ENCODE assay signal across 13 cellular contexts in genomic region chr1:64892576-64893573, GRCh38.
A peak's percentile ranks its signal among the peaks of the same experiment; 100 is the strongest.
DNase-seq lines count a peak whose midpoint lies in the region; ATAC-seq and TF ChIP-seq lines count a peak whose summit lies in the region.
"Had no signal": no experiment of that assay in that cellular context is flagged by ENCODE, and none has a peak within 500 bp of the region (broad histone marks: within the 10 kb centered on the region; RNA-seq: fewer than 3 reads in every experiment).

No MANE protein-coding gene starts in this region.

- 53 to 65% (median 58%) methylated on average over 5 of the region's 5 CpGs for WGBS in spleen, 5 donors

- intact Hi-C loops in dendritic cell treated with granulocyte-macrophage colony-stimulating factor and Interleukin-4, amounts not matched to agents 40 ng/mL and 50 ng/mL, for 4 days (cut with micrococcal nuclease), result no loop called here
- intact Hi-C loops in spleen (cut with DNase I; ENCODE audit: low total_unique reads), result no loop called here

- DNase-seq in CD8-positive, alpha-beta memory T cell, result no peak
- DNase-seq in HCEC 1CT, result peak; percentile 9
- DNase-seq in natural killer cell treated with Interleukin-12 subunit alpha and Interleukin-12 subunit beta and Interleukin-15 and Interleukin-18, amount 100 ng/mL, for 72 hours (ENCODE audit: low spot score), result no peak
- DNase-seq in NCI-H1105 (lab: John Stamatoyannopoulos, UW), result no peak
- no peak for DNase-seq in spleen
- no peak for DNase-seq in stimulated activated CD4-positive, alpha-beta T cell treated with anti-CD3 and anti-CD28 coated beads, Interleukin-4, amount 100 ng/mL, for 4 hours
- DNase-seq: Calu3, erythroblast, PC-3, T-helper 9 cell had no signal

- H3K4me1 Mint-ChIP-seq in CD8-positive, alpha-beta memory T cell, result peaks cover 94 to 99% (median 97%) of the 10 kb centered on the region in 3 donors
- H3K4me1 Mint-ChIP-seq in dendritic cell treated with granulocyte-macrophage colony-stimulating factor and Interleukin-4, amounts not matched to agents 40 ng/mL and 50 ng/mL, for 4 days (ENCODE audit: low read depth), result peaks cover 66% of the 10 kb centered on the region
- H3K4me1 Mint-ChIP-seq in natural killer cell treated with Interleukin-12 subunit alpha and Interleukin-12 subunit beta and Interleukin-15 and Interleukin-18, amount 100 ng/mL, for 72 hours (ENCODE audit: low read depth in 2 of 2), result peaks cover 76 to 94% of the 10 kb centered on the region in 2 donors

- H3K4me3 Mint-ChIP-seq in CD8-positive, alpha-beta memory T cell, result peak overlapping the region in 6 of 7 donors; percentile 11 to 84 (median 64)
- no peak overlapping the region for H3K4me3 Mint-ChIP-seq in dendritic cell treated with granulocyte-macrophage colony-stimulating factor and Interleukin-4, amounts not matched to agents 40 ng/mL and 50 ng/mL, for 4 days
- H3K4me3 Mint-ChIP-seq in natural killer cell treated with Interleukin-12 subunit alpha and Interleukin-12 subunit beta and Interleukin-15 and Interleukin-18, amount 100 ng/mL, for 72 hours, result peak overlapping the region; percentile 72

- POLR2A ChIA-PET in CD8-positive, alpha-beta memory T cell (lab: Charles Lee), result interaction anchor here (1.4 kb wide), 1 partner anchor 73 kb away, joined by 3 read pairs; no protein-coding TSS in a partner anchor

- no peaks in the 10 kb centered on the region for H3K9me3 Mint-ChIP-seq in CD8-positive, alpha-beta memory T cell
- no peaks in the 10 kb centered on the region for H3K9me3 Mint-ChIP-seq in dendritic cell treated with granulocyte-macrophage colony-stimulating factor and Interleukin-4, amounts not matched to agents 40 ng/mL and 50 ng/mL, for 4 days
- peaks cover 3% of the 10 kb centered on the region for H3K9me3 Mint-ChIP-seq in natural killer cell treated with Interleukin-12 subunit alpha and Interleukin-12 subunit beta and Interleukin-15 and Interleukin-18, amount 100 ng/mL, for 72 hours

- H3K27me3 ChIP-seq in CD8-positive, alpha-beta memory T cell (ENCODE audit: insufficient read depth, low read length, poor library complexity, severe bottlenecking), result no peaks in the 10 kb centered on the region
- H3K27me3 ChIP-seq in spleen (replicated peaks in 1 of 7), result no peaks in the 10 kb centered on the region
- H3K27me3 ChIP-seq: ascending aorta had no signal

- H3K4me1 ChIP-seq in CD8-positive, alpha-beta memory T cell (ENCODE audit: insufficient read depth, low read length), result peaks cover 90% of the 10 kb centered on the region
- peaks cover 72 to 98% (median 97%) of the 10 kb centered on the region in 6 donors for H3K4me1 ChIP-seq in spleen

- peak overlapping the region; percentile 4 to 75 (median 64) for H3K27ac Mint-ChIP-seq in CD8-positive, alpha-beta memory T cell
- H3K27ac Mint-ChIP-seq in dendritic cell treated with granulocyte-macrophage colony-stimulating factor and Interleukin-4, amounts not matched to agents 40 ng/mL and 50 ng/mL, for 4 days, result peak overlapping the region; percentile 34
- H3K27ac Mint-ChIP-seq in natural killer cell treated with Interleukin-12 subunit alpha and Interleukin-12 subunit beta and Interleukin-15 and Interleukin-18, amount 100 ng/mL, for 72 hours, result peak overlapping the region; percentile 45 to 52

- no peak overlapping the region for H3K27ac ChIP-seq in CD8-positive, alpha-beta memory T cell (ENCODE audit: low read depth, low read length)
- peak overlapping the region in 4 of 8 donors; percentile 12 to 53 (median 16) for H3K27ac ChIP-seq in spleen
- H3K27ac ChIP-seq: ascending aorta had no signal

- peak; percentile 39 to 44 for ATAC-seq in natural killer cell treated with Interleukin-12 subunit alpha and Interleukin-12 subunit beta and Interleukin-15 and Interleukin-18, amount 100 ng/mL, for 72 hours
- ATAC-seq: HCT116, PC-3 had no signal

- CTCF ChIA-PET in CD8-positive, alpha-beta memory T cell (lab: Charles Lee), result interaction anchor here (1.0 to 1.4 kb wide), 3 partner anchors 13 to 23 kb away, joined by 3 read pairs; no protein-coding TSS in a partner anchor

- no peaks in the 10 kb centered on the region for H3K9me3 ChIP-seq in CD8-positive, alpha-beta memory T cell (ENCODE audit: low read length)
- no peaks in the 10 kb centered on the region for H3K9me3 ChIP-seq in spleen
- H3K9me3 ChIP-seq: ascending aorta had no signal

- H3K27me3 Mint-ChIP-seq in CD8-positive, alpha-beta memory T cell, result no peaks in the 10 kb centered on the region
- H3K27me3 Mint-ChIP-seq in dendritic cell treated with granulocyte-macrophage colony-stimulating factor and Interleukin-4, amounts not matched to agents 40 ng/mL and 50 ng/mL, for 4 days, result no peaks in the 10 kb centered on the region
- no peaks in the 10 kb centered on the region for H3K27me3 Mint-ChIP-seq in natural killer cell treated with Interleukin-12 subunit alpha and Interleukin-12 subunit beta and Interleukin-15 and Interleukin-18, amount 100 ng/mL, for 72 hours

- TF ChIP-seq POLR2A in spleen (IDR thresholded peaks at IDR 0.05), result no peak

- TF ChIP-seq CTCF in spleen (IDR thresholded peaks at IDR 0.05 in 8 of 11, conservative IDR thresholded peaks at IDR 0.05 in 3 of 11), result no peak

- peaks cover 0 to 1% (median 0%) of the 10 kb centered on the region in 3 donors for H3K36me3 Mint-ChIP-seq in CD8-positive, alpha-beta memory T cell
- H3K36me3 Mint-ChIP-seq in dendritic cell treated with granulocyte-macrophage colony-stimulating factor and Interleukin-4, amounts not matched to agents 40 ng/mL and 50 ng/mL, for 4 days (ENCODE audit: low read depth), result no peaks in the 10 kb centered on the region
- no peaks in the 10 kb centered on the region for H3K36me3 Mint-ChIP-seq in natural killer cell treated with Interleukin-12 subunit alpha and Interleukin-12 subunit beta and Interleukin-15 and Interleukin-18, amount 100 ng/mL, for 72 hours

- H3K4me3 ChIP-seq in CD8-positive, alpha-beta memory T cell (ENCODE audit: low read length), result no peak overlapping the region
- H3K4me3 ChIP-seq in spleen, result no peak overlapping the region
- H3K4me3 ChIP-seq: ascending aorta had no signal

- H3K36me3 ChIP-seq in CD8-positive, alpha-beta memory T cell (ENCODE audit: insufficient read depth, low read length), result no peaks in the 10 kb centered on the region
- H3K36me3 ChIP-seq in spleen, result no peaks in the 10 kb centered on the region
- H3K36me3 ChIP-seq: ascending aorta had no signal
